25 cellular contexts compared by ENCODE assay signal in genomic region chr17:51801626-51802025, GRCh38.
DNase-seq lines count a peak whose midpoint lies in the region; ATAC-seq, FAIRE-seq and TF ChIP-seq lines count a peak whose summit lies in the region.
"Had no signal": no experiment of that assay in that cellular context is flagged by ENCODE, and none has a peak within 500 bp of the region (broad histone marks: within the 10 kb centered on the region; RNA-seq: fewer than 3 reads in every experiment).

No MANE protein-coding gene starts in this region.

- peaks cover 2% of the 10 kb centered on the region for H3K27me3 Mint-ChIP-seq in glutamatergic neuron (ENCODE audit: unreplicated experiment)

- H3K4me1 Mint-ChIP-seq in glutamatergic neuron (ENCODE audit: low read depth, unreplicated experiment), result peaks cover 50% of the 10 kb centered on the region
- H3K4me1 Mint-ChIP-seq: B cell had no signal

- no peak overlapping the region for H3K9ac ChIP-seq in BLaER1

- peak overlapping the region; percentile 49 for H3K4me2 ChIP-seq in BLaER1
- H3K4me2 ChIP-seq: A549 had no signal

- no peaks in the 10 kb centered on the region for H3K27me3 ChIP-seq in BLaER1

- no peak overlapping the region for H3K4me3 ChIP-seq in BLaER1
- no peak overlapping the region for H3K4me3 ChIP-seq in Jurkat, Clone E6-1 (ENCODE audit: low read length)
- H3K4me3 ChIP-seq: A549, GM12878 had no signal

- H3K27ac ChIP-seq in BLaER1, result no peak overlapping the region
- H3K27ac ChIP-seq: 22Rv1, A549, C4-2B had no signal

- TF ChIP-seq CTCF in glutamatergic neuron (IDR thresholded peaks at IDR 0.05; ENCODE audit: partially characterized antibody, unreplicated experiment), result no peak
- TF ChIP-seq CTCF in D721Med (IDR thresholded peaks at IDR 0.05; ENCODE audit: insufficient read depth, missing control alignments), result no peak

- ATAC-seq in GM21528 (IDR thresholded peaks at IDR 0.05; ENCODE audit: low FRiP score, unreplicated experiment), result no peak
- ATAC-seq: A549; CD8-positive, alpha-beta T cell; GM12878 had no signal

- H3K9me3 ChIP-seq in BLaER1, result no peaks in the 10 kb centered on the region
- H3K9me3 ChIP-seq: A549, Caco-2 had no signal

- peaks cover 33% of the 10 kb centered on the region for H3K4me1 ChIP-seq in BLaER1
- H3K4me1 ChIP-seq: A549, Caco-2 had no signal

- no peak overlapping the region for H3K4me3 Mint-ChIP-seq in glutamatergic neuron (ENCODE audit: unreplicated experiment)
- H3K4me3 Mint-ChIP-seq: B cell; CD4-positive, alpha-beta T cell; CD8-positive, alpha-beta T cell had no signal

- H3K9me3 Mint-ChIP-seq in glutamatergic neuron (ENCODE audit: unreplicated experiment), result peaks cover 18% of the 10 kb centered on the region
- H3K9me3 Mint-ChIP-seq: CD4-positive, alpha-beta T cell; CD8-positive, alpha-beta T cell had no signal

- H4K20me1 ChIP-seq in BLaER1, result no peaks in the 10 kb centered on the region

- H3K27ac Mint-ChIP-seq in glutamatergic neuron (ENCODE audit: unreplicated experiment), result peak overlapping the region; percentile 90
- H3K27ac Mint-ChIP-seq: B cell; CD4-positive, alpha-beta T cell; CD8-positive, alpha-beta T cell had no signal

- H3K36me3 ChIP-seq in BLaER1, result no peaks in the 10 kb centered on the region

- no peak for FAIRE-seq in D721Med (lab: Jason Lieb, UNC)
- FAIRE-seq: A549, GM12878, GM12892, GM18507, GM19239 had no signal

- H3K36me3 Mint-ChIP-seq in glutamatergic neuron (ENCODE audit: unreplicated experiment), result no peaks in the 10 kb centered on the region
- H3K36me3 Mint-ChIP-seq: CD8-positive, alpha-beta T cell had no signal

- peak; percentile 59 for DNase-seq in Jurkat, Clone E6-1 (ENCODE audit: low read depth, low spot score)
- no peak for DNase-seq in glutamatergic neuron
- no peak for DNase-seq in D721Med (ENCODE audit: insufficient read length, low spot score)
- DNase-seq: AML-193; Caco-2; Calu3; CD4-positive, alpha-beta T cell; CD8-positive, alpha-beta T cell; DMS 273 treated with DMSO at 0.1 percent for 48 hours; DMS153; DMS53; DMS79; DND-41; EL; GDM1 had no signal
